18 cellular contexts compared by ENCODE assay signal in genomic region chr7:129670636-129671035, GRCh38.
"Had no signal": no experiment of that assay in that cellular context is flagged by ENCODE, and none has a peak within 500 bp of the region (broad histone marks: within the 10 kb centered on the region; RNA-seq: fewer than 3 reads in every experiment).

No MANE protein-coding gene starts in this region.

- H3K9me3 Mint-ChIP-seq: central memory CD8-positive, alpha-beta T cell had no signal

- DNase-seq: activated CD4-positive, alpha-beta T cell treated with anti-CD3 and anti-CD28 coated beads for 1 hour; activated CD4-positive, alpha-beta T cell treated with anti-CD3 and anti-CD28 coated beads, Interleukin-2, amount 50 U/mL, for 48 hours; activated effector memory CD4-positive, alpha-beta T cell treated with anti-CD3 and anti-CD28 coated beads, Interleukin-2, amount 50 U/mL, for 16 hours; activated T-cell treated with anti-CD3 and anti-CD28 coated beads, Interleukin-2, amount 50 U/mL, for 4 hours; anterior cingulate cortex; kidney glomerular epithelial cell; mesendoderm; nephron progenitor cell; psoas muscle; sigmoid colon; stimulated activated CD4-positive, alpha-beta T cell treated with anti-CD3 and anti-CD28 coated beads, Interleukin-2, amount 100 ng/mL, for 24 hours; stimulated activated naive B cell treated with anti-CD40 and anti-IgM and Interleukin-4, amounts not matched to agents 10 μg/mL and 1 μg/mL and 100 μg/mL, for 72 hours; SW 1271; transverse colon had no signal

- H3K27ac ChIP-seq: psoas muscle, sigmoid colon, transverse colon had no signal

- H3K4me1 Mint-ChIP-seq: nephron progenitor cell; stimulated activated naive B cell treated with anti-CD40 and anti-IgM and Interleukin-4, amounts not matched to agents 10 μg/mL and 1 μg/mL and 100 μg/mL, for 72 hours had no signal

- H3K4me3 Mint-ChIP-seq: activated naive CD8-positive, alpha-beta T cell; activated T-cell treated with anti-CD3 and anti-CD28 coated beads, Interleukin-2, amount 50 U/mL, for 4 hours; central memory CD8-positive, alpha-beta T cell; nephron progenitor cell; stimulated activated naive B cell treated with anti-CD40 and anti-IgM and Interleukin-4, amounts not matched to agents 10 μg/mL and 1 μg/mL and 100 μg/mL, for 72 hours; T-helper 2 cell treated with Interferon-gamma antibody and Interleukin-4, amounts not matched to agents 5 μg/mL and 100 μg/mL, for 36 hours had no signal

- H3K4me1 ChIP-seq: psoas muscle, sigmoid colon, transverse colon had no signal

- ATAC-seq: activated T-cell treated with anti-CD3 and anti-CD28 coated beads, Interleukin-2, amount 50 U/mL, for 4 hours; psoas muscle; stimulated activated naive B cell treated with anti-CD40 and anti-IgM and Interleukin-4, amounts not matched to agents 10 μg/mL and 1 μg/mL and 100 μg/mL, for 72 hours had no signal

- FAIRE-seq: frontal cortex had no signal

- H3K4me3 ChIP-seq: psoas muscle, sigmoid colon, transverse colon had no signal

- H3K9me3 ChIP-seq: transverse colon had no signal

- H3K27me3 ChIP-seq: sigmoid colon, transverse colon had no signal

- H3K27me3 Mint-ChIP-seq: activated naive CD8-positive, alpha-beta T cell; central memory CD8-positive, alpha-beta T cell; stimulated activated naive B cell treated with anti-CD40 and anti-IgM and Interleukin-4, amounts not matched to agents 10 μg/mL and 1 μg/mL and 100 μg/mL, for 72 hours had no signal

- H3K27ac Mint-ChIP-seq: activated naive CD8-positive, alpha-beta T cell; nephron progenitor cell; stimulated activated naive B cell treated with anti-CD40 and anti-IgM and Interleukin-4, amounts not matched to agents 10 μg/mL and 1 μg/mL and 100 μg/mL, for 72 hours; T-helper 2 cell treated with Interferon-gamma antibody and Interleukin-4, amounts not matched to agents 5 μg/mL and 100 μg/mL, for 36 hours had no signal
